16 cellular contexts compared by ENCODE assay signal in genomic region chr12:1616233-1617066, GRCh38. TPM values are rescaled to one million over a fixed set of nuclear protein-coding genes. Genes with fewer than 3 reads are reported as not detected.
A peak's percentile ranks its signal among the peaks of the same experiment; 100 is the strongest.
DNase-seq lines count a peak whose midpoint lies in the region; ATAC-seq, FAIRE-seq and TF ChIP-seq lines count a peak whose summit lies in the region.
"Had no signal": no experiment of that assay in that cellular context is flagged by ENCODE, and none has a peak within 500 bp of the region (broad histone marks: within the 10 kb centered on the region; RNA-seq: fewer than 3 reads in every experiment).

No MANE protein-coding gene starts in this region.

- H3K27ac Mint-ChIP-seq in immature natural killer cell (no peak overlapping the region), T-helper 17 cell (no peak overlapping the region)

- no peak overlapping the region for H3K4me3 Mint-ChIP-seq in immature natural killer cell
- no peak overlapping the region for H3K4me3 Mint-ChIP-seq in T-helper 17 cell

- H3K9me3 ChIP-seq in sigmoid colon: no peaks in the 10 kb centered on the region
- H3K9me3 ChIP-seq in T-helper 17 cell (ENCODE audit: control insufficient read depth, low read length, poor library complexity, severe bottlenecking): no peaks in the 10 kb centered on the region
- no peaks in the 10 kb centered on the region for H3K9me3 ChIP-seq in tibial nerve
- H3K9me3 ChIP-seq: Caco-2, heart right ventricle had no signal

- H3K4me1 ChIP-seq in sigmoid colon: peaks cover 0 to 11% (median 4%) of the 10 kb centered on the region in 4 donors
- peaks cover 0 to 25% (median 0%) of the 10 kb centered on the region in 4 donors for H3K4me1 ChIP-seq in tibial nerve

- 65 to 88% methylated on average over 16 of the region's 16 CpGs for WGBS in sigmoid colon, 2 donors
- 79 to 83% methylated on average over 16 of the region's 16 CpGs for WGBS in tibial nerve, 2 donors

- FAIRE-seq in GM19239 (lab: Jason Lieb, UNC): peak; percentile 87
- FAIRE-seq: endothelial cell of umbilical vein had no signal

- no peak overlapping the region for H3K27ac ChIP-seq in sigmoid colon
- no peak overlapping the region for H3K27ac ChIP-seq in tibial nerve
- H3K27ac ChIP-seq: cardiac muscle cell, heart right ventricle, PC-9 had no signal

- no peaks in the 10 kb centered on the region for H3K36me3 ChIP-seq in sigmoid colon
- H3K36me3 ChIP-seq in tibial nerve: no peaks in the 10 kb centered on the region
- H3K36me3 ChIP-seq: cardiac muscle cell, heart right ventricle had no signal

- ATAC-seq in T-helper 17 cell: no peak
- ATAC-seq: heart right ventricle had no signal

- DNase-seq in GM19239 (ENCODE audit: insufficient read length, low spot score) (no peak), MV-4-11 (lab: John Stamatoyannopoulos, UW) (peak; percentile 86), astrocyte of the hippocampus (ENCODE audit: low read depth, low spot score) (peak; percentile 42), sigmoid colon (peak; percentile 48), immature natural killer cell (no peak), T-helper 17 cell (no peak), tibial nerve (ENCODE audit: low spot score in 2 of 2) (no peak)
- DNase-seq: activated CD4-positive, alpha-beta T cell treated with anti-CD3 and anti-CD28 coated beads, Interleukin-2, amount 50 U/mL, for 48 hours; activated effector memory CD4-positive, alpha-beta T cell treated with anti-CD3 and anti-CD28 coated beads, Interleukin-2, amount 50 U/mL, for 16 hours; Caco-2; heart right ventricle; KG1; NCI-H2107; PC-9 had no signal

- no peaks in the 10 kb centered on the region for H3K27me3 ChIP-seq in sigmoid colon
- H3K27me3 ChIP-seq in tibial nerve: no peaks in the 10 kb centered on the region
- H3K27me3 ChIP-seq: cardiac muscle cell, heart right ventricle had no signal

- H3K4me1 Mint-ChIP-seq in immature natural killer cell (no peaks in the 10 kb centered on the region), T-helper 17 cell (peaks cover 8% of the 10 kb centered on the region)

- H3K4me3 ChIP-seq in sigmoid colon: no peak overlapping the region
- H3K4me3 ChIP-seq in tibial nerve: peak overlapping the region in 1 of 4 donors; percentile 24
- H3K4me3 ChIP-seq: cardiac muscle cell, PC-9 had no signal

- TF ChIP-seq POLR2A in sigmoid colon (IDR thresholded peaks at IDR 0.05): no peak
- no peak for TF ChIP-seq POLR2A in tibial nerve (IDR thresholded peaks at IDR 0.05)

- H3K27me3 Mint-ChIP-seq in immature natural killer cell (ENCODE audit: low read depth in 3 of 3) (peaks cover 0 to 9% (median 6%) of the 10 kb centered on the region in 3 donors), T-helper 17 cell (peaks cover 35% of the 10 kb centered on the region)

- H3K9me3 Mint-ChIP-seq in immature natural killer cell: no peaks in the 10 kb centered on the region

- TF ChIP-seq CTCF in sigmoid colon (IDR thresholded peaks at IDR 0.05): no peak
- TF ChIP-seq CTCF in tibial nerve (IDR thresholded peaks at IDR 0.05): no peak

- intact Hi-C loops in sigmoid colon (cut with DNase I): no loop called here

- H3K36me3 Mint-ChIP-seq in immature natural killer cell (no peaks in the 10 kb centered on the region), T-helper 17 cell (ENCODE audit: low read depth) (peaks cover 6% of the 10 kb centered on the region)

- TF ChIP-seq EP300 in sigmoid colon (IDR thresholded peaks at IDR 0.05): no peak
- no peak for TF ChIP-seq EP300 in tibial nerve (IDR thresholded peaks at IDR 0.05)

RNA-seq across cellular contexts. Expression of gene WNT5B, which starts 12.6 kb away (rescaled TPM):
- 10 to 100 TPM in 3 of 4 donors, 1 to 10 TPM in 1; 8.4 to 72.3 (median 22.1) TPM for total RNA-seq in sigmoid colon
- polyA plus RNA-seq in sigmoid colon: 1 to 10 TPM in 2 of 3 donors, under 1 TPM in 1; 0.69 to 3.5 (median 1.8) TPM
- not detected for polyA plus RNA-seq in immature natural killer cell
- total RNA-seq in T-helper 17 cell: not detected
- 10 to 100 TPM; 11.7 to 34.1 (median 17.6) TPM for total RNA-seq in tibial nerve
- total RNA-seq: endothelial cell of umbilical vein had no signal
- polyA plus RNA-seq: endothelial cell of umbilical vein had no signal

RNA-seq across cellular contexts. Expression of gene FBXL14, which starts 22.1 kb away (rescaled TPM):
- total RNA-seq in sigmoid colon (10 to 100 TPM in 2 of 4 donors, 1 to 10 TPM in 2; 7.5 to 12.2 (median 10.0) TPM), T-helper 17 cell (10 to 100 TPM; 26.7 to 30.0 TPM), tibial nerve (10 to 100 TPM; 11.7 to 21.4 (median 17.3) TPM)
- polyA plus RNA-seq in sigmoid colon (10 to 100 TPM; 13.2 to 26.4 (median 20.8) TPM), immature natural killer cell (10 to 100 TPM in 2 of 3 donors, 1 to 10 TPM in 1; 9.4 to 15.1 (median 11.1) TPM)

Comparison
In these comparisons a context has a peak if more than half of its experiments do, and no peak if none do; other contexts are left out.
1. DNase-seq: peak in MV-4-11 (single experiment), astrocyte of the hippocampus (single experiment) and sigmoid colon (single experiment); none in GM19239 (single experiment), immature natural killer cell (0 of 3), T-helper 17 cell (0 of 3) and tibial nerve (0 of 2).
2. RNA of gene WNT5B, which starts 12.6 kb away (total RNA-seq): 8.4 to 72.3 TPM in sigmoid colon and 11.7 to 34.1 TPM in tibial nerve; not detected in T-helper 17 cell; every median in the first group is over 4 times any median in the second.